ENCODE assay signal across 13 cellular contexts in genomic region chr14:56145965-56146364, GRCh38. TPM values are rescaled to one million over a fixed set of nuclear protein-coding genes. Genes with fewer than 3 reads are reported as not detected.
DNase-seq lines count a peak whose midpoint lies in the region; ATAC-seq and TF ChIP-seq lines count a peak whose summit lies in the region.
"Had no signal": no experiment of that assay in that cellular context is flagged by ENCODE, and none has a peak within 500 bp of the region (broad histone marks: within the 10 kb centered on the region; RNA-seq: fewer than 3 reads in every experiment).

No MANE protein-coding gene starts in this region.

- H3K27ac Mint-ChIP-seq in MCF 10A (ENCODE audit: low read depth, unreplicated experiment): peak overlapping the region; percentile 63
- no peak overlapping the region for H3K27ac Mint-ChIP-seq in stimulated activated naive B cell treated with anti-CD40 and anti-IgM and Interleukin-4, amounts not matched to agents 10 μg/mL and 1 μg/mL and 100 μg/mL, for 72 hours
- H3K27ac Mint-ChIP-seq: CD4-positive, alpha-beta memory T cell had no signal

- H3K4me3 Mint-ChIP-seq in MCF 10A (ENCODE audit: unreplicated experiment): no peak overlapping the region
- no peak overlapping the region for H3K4me3 Mint-ChIP-seq in stimulated activated naive B cell treated with anti-CD40 and anti-IgM and Interleukin-4, amounts not matched to agents 10 μg/mL and 1 μg/mL and 100 μg/mL, for 72 hours
- H3K4me3 Mint-ChIP-seq: GM23338 had no signal

- H3K4me3 ChIP-seq in breast epithelium (no peak overlapping the region), PC-3 (ENCODE audit: low read length) (no peak overlapping the region)
- H3K4me3 ChIP-seq: GM23338, uterus had no signal

- H3K9me2 ChIP-seq in PC-3 (replicated peaks; ENCODE audit: low read length): no peaks in the 10 kb centered on the region

- H3K4me2 ChIP-seq in PC-3 (ENCODE audit: low read length): no peak overlapping the region
- H3K4me2 ChIP-seq: GM23338 had no signal

- DNase-seq in MCF 10A (ENCODE audit: unreplicated experiment): peak; percentile 58
- no peak for DNase-seq in breast epithelium (ENCODE audit: low spot score in 2 of 2)
- DNase-seq in PC-3: peak; percentile 54
- DNase-seq in epithelial cell of prostate (ENCODE audit: low read depth, low spot score): peak; percentile 20
- DNase-seq in stromal cell of bone marrow (ENCODE audit: low read depth): peak; percentile 40
- DNase-seq in stimulated activated naive B cell treated with anti-CD40 and anti-IgM and Interleukin-4, amounts not matched to agents 10 μg/mL and 1 μg/mL and 100 μg/mL, for 72 hours: no peak
- DNase-seq: CD4-positive, alpha-beta memory T cell; NCI-H2029; right cardiac atrium; uterus had no signal

- H3K36me3 Mint-ChIP-seq in MCF 10A (ENCODE audit: insufficient read depth, unreplicated experiment): peaks cover 4% of the 10 kb centered on the region
- no peaks in the 10 kb centered on the region for H3K36me3 Mint-ChIP-seq in stimulated activated naive B cell treated with anti-CD40 and anti-IgM and Interleukin-4, amounts not matched to agents 10 μg/mL and 1 μg/mL and 100 μg/mL, for 72 hours
- H3K36me3 Mint-ChIP-seq: CD4-positive, alpha-beta memory T cell had no signal

- intact Hi-C loops in MCF 10A (cut with micrococcal nuclease) (no loop called here), breast epithelium (cut with DNase I; ENCODE audit: low total_unique reads) (no loop called here), PC-3 (cut with micrococcal nuclease) (no loop called here)

- H4K20me1 ChIP-seq in PC-3 (ENCODE audit: low read length): no peaks in the 10 kb centered on the region

- no peaks in the 10 kb centered on the region for H3K79me2 ChIP-seq in PC-3 (ENCODE audit: low read length)

- no peak overlapping the region for H2AFZ ChIP-seq in PC-3 (ENCODE audit: low read length)
- H2AFZ ChIP-seq: GM23338 had no signal

- ATAC-seq in PC-3 (peak; percentile 45), GM21515 (IDR thresholded peaks at IDR 0.05; ENCODE audit: unreplicated experiment) (no peak), HG03196 (IDR thresholded peaks at IDR 0.05; ENCODE audit: unreplicated experiment) (no peak)
- no peak for ATAC-seq in stimulated activated naive B cell treated with anti-CD40 and anti-IgM and Interleukin-4, amounts not matched to agents 10 μg/mL and 1 μg/mL and 100 μg/mL, for 72 hours (replicated peaks)
- ATAC-seq: GM23338, right cardiac atrium had no signal

- H3K4me1 ChIP-seq in breast epithelium: no peaks in the 10 kb centered on the region
- no peaks in the 10 kb centered on the region for H3K4me1 ChIP-seq in PC-3 (ENCODE audit: insufficient read depth, low read length)

- peaks cover 21% of the 10 kb centered on the region for H3K4me1 Mint-ChIP-seq in MCF 10A (ENCODE audit: insufficient read depth, unreplicated experiment)
- peaks cover 38 to 45% of the 10 kb centered on the region in 2 donors for H3K4me1 Mint-ChIP-seq in stimulated activated naive B cell treated with anti-CD40 and anti-IgM and Interleukin-4, amounts not matched to agents 10 μg/mL and 1 μg/mL and 100 μg/mL, for 72 hours

- H3K9ac ChIP-seq in PC-3 (ENCODE audit: low read length): no peak overlapping the region

- H3K36me3 ChIP-seq in breast epithelium: no peaks in the 10 kb centered on the region
- no peaks in the 10 kb centered on the region for H3K36me3 ChIP-seq in PC-3 (ENCODE audit: low read depth, low read length)
- H3K36me3 ChIP-seq: uterus had no signal

- no peaks in the 10 kb centered on the region for H3K27me3 ChIP-seq in breast epithelium
- peaks cover 89% of the 10 kb centered on the region for H3K27me3 ChIP-seq in PC-3 (ENCODE audit: low read length)
- H3K27me3 ChIP-seq: uterus had no signal

- POLR2A ChIA-PET in MCF 10A (lab: Yijun Ruan, JAX) (interaction anchor here (0.7 to 0.9 kb wide), 3 partner anchors 9 to 29 kb away, joined by 3 to 4 read pairs (median 3); no protein-coding TSS in a partner anchor), PC-3 (lab: Charles Lee; ENCODE audit: unreplicated experiment) (no interaction called here)

- no peaks in the 10 kb centered on the region for H3F3A ChIP-seq in PC-3 (ENCODE audit: low read length, unreplicated experiment)

- no peak for TF ChIP-seq POLR2A in breast epithelium (IDR thresholded peaks at IDR 0.05)

- no peaks in the 10 kb centered on the region for H3K9me3 Mint-ChIP-seq in MCF 10A (ENCODE audit: unreplicated experiment)
- H3K9me3 Mint-ChIP-seq in stimulated activated naive B cell treated with anti-CD40 and anti-IgM and Interleukin-4, amounts not matched to agents 10 μg/mL and 1 μg/mL and 100 μg/mL, for 72 hours: no peaks in the 10 kb centered on the region
- H3K9me3 Mint-ChIP-seq: GM23338 had no signal

- H3K9me3 ChIP-seq in breast epithelium (no peaks in the 10 kb centered on the region), PC-3 (ENCODE audit: low read length) (no peaks in the 10 kb centered on the region)
- H3K9me3 ChIP-seq: uterus had no signal

- BruUV-seq in MCF 10A (replicated peaks; lab: Mats Ljungman, UMichigan): no TSS peak
- no TSS peak for BruUV-seq in PC-3 (replicated peaks; lab: Mats Ljungman, UMichigan)

- CTCF ChIA-PET in MCF 10A (lab: Yijun Ruan, JAX): no interaction called here
- CTCF ChIA-PET in PC-3 (lab: Charles Lee): no interaction called here

- H3K27ac ChIP-seq in breast epithelium (no peak overlapping the region), PC-3 (ENCODE audit: low read length) (no peak overlapping the region), epithelial cell of prostate (no peak overlapping the region)
- H3K27ac ChIP-seq: uterus had no signal

- peaks cover 2% of the 10 kb centered on the region for H3K27me3 Mint-ChIP-seq in MCF 10A (ENCODE audit: insufficient read depth, unreplicated experiment)
- H3K27me3 Mint-ChIP-seq in stimulated activated naive B cell treated with anti-CD40 and anti-IgM and Interleukin-4, amounts not matched to agents 10 μg/mL and 1 μg/mL and 100 μg/mL, for 72 hours: no peaks in the 10 kb centered on the region

- no peak for TF ChIP-seq CTCF in MCF 10A (IDR thresholded peaks at IDR 0.05; ENCODE audit: unreplicated experiment)
- TF ChIP-seq CTCF in breast epithelium (IDR thresholded peaks at IDR 0.05): no peak
- TF ChIP-seq CTCF in PC-3 (conservative IDR thresholded peaks at IDR 0.05; ENCODE audit: low read depth, low read length): no peak

RNA-seq across cellular contexts. Expression of gene PELI2, which starts 27.8 kb away (rescaled TPM):
- total RNA-seq in MCF 10A (2022) (0.19 and 0.34 TPM in 2 replicates), breast epithelium (10 to 100 TPM; 11.5 to 24.1 (median 16.2) TPM), PC-3 (2014; rRNA removed) (0.11 and 0.23 TPM in 2 replicates)

Comparison
In these comparisons a context has a peak if more than half of its experiments do, and no peak if none do; other contexts are left out.
1. DNase-seq: peak in MCF 10A (single experiment), PC-3 (single experiment), epithelial cell of prostate (single experiment) and stromal cell of bone marrow (single experiment); none in breast epithelium (0 of 2) and stimulated activated naive B cell treated with anti-CD40 and anti-IgM and Interleukin-4, amounts not matched to agents 10 μg/mL and 1 μg/mL and 100 μg/mL, for 72 hours (single experiment).